18 cellular contexts compared by ENCODE assay signal in genomic region chr14:54475187-54475881, GRCh38. TPM values are rescaled to one million over a fixed set of nuclear protein-coding genes. Genes with fewer than 3 reads are reported as not detected.
A peak's percentile ranks its signal among the peaks of the same experiment; 100 is the strongest.
DNase-seq lines count a peak whose midpoint lies in the region; ATAC-seq, FAIRE-seq and TF ChIP-seq lines count a peak whose summit lies in the region.
"Had no signal": no experiment of that assay in that cellular context is flagged by ENCODE, and none has a peak within 500 bp of the region (broad histone marks: within the 10 kb centered on the region; RNA-seq: fewer than 3 reads in every experiment).

No MANE protein-coding gene starts in this region.

- H3K27ac Mint-ChIP-seq in CD4-positive, alpha-beta T cell: peak overlapping the region; percentile 7
- peak overlapping the region; percentile 58 for H3K27ac Mint-ChIP-seq in HFFc6
- H3K27ac Mint-ChIP-seq: activated naive CD8-positive, alpha-beta T cell; B cell had no signal

- H3K4me3 ChIP-seq in choroid plexus epithelial cell (ENCODE audit: low read depth, low read length): no peak overlapping the region
- H3K4me3 ChIP-seq: esophagus squamous epithelium, spleen had no signal

- no peaks in the 10 kb centered on the region for H3K9me3 Mint-ChIP-seq in CD4-positive, alpha-beta T cell
- no peaks in the 10 kb centered on the region for H3K9me3 Mint-ChIP-seq in HFFc6

- no peaks in the 10 kb centered on the region for H3K27me3 ChIP-seq in CD4-positive, alpha-beta T cell (ENCODE audit: control insufficient read depth, insufficient read depth, low read length)
- H3K27me3 ChIP-seq: esophagus squamous epithelium, spleen had no signal

- intact Hi-C loops in CD4-positive, alpha-beta T cell (cut with DNase I, micrococcal nuclease): no loop called here

- FAIRE-seq in GM19239 (lab: Jason Lieb, UNC): no peak

- peaks cover 89% of the 10 kb centered on the region for H3K36me3 Mint-ChIP-seq in CD4-positive, alpha-beta T cell (ENCODE audit: low read depth)
- H3K36me3 Mint-ChIP-seq in HFFc6 (ENCODE audit: low read depth): peaks cover 46% of the 10 kb centered on the region

- H3K9me3 ChIP-seq in CD4-positive, alpha-beta T cell (ENCODE audit: control insufficient read depth, low read length): no peaks in the 10 kb centered on the region
- H3K9me3 ChIP-seq: esophagus squamous epithelium, spleen had no signal

- no peaks in the 10 kb centered on the region for H3K27me3 Mint-ChIP-seq in CD4-positive, alpha-beta T cell
- H3K27me3 Mint-ChIP-seq in HFFc6 (ENCODE audit: insufficient read depth): no peaks in the 10 kb centered on the region; the same call in 1 of the 2 replicates
- H3K27me3 Mint-ChIP-seq: activated naive CD8-positive, alpha-beta T cell; B cell; naive thymus-derived CD4-positive, alpha-beta T cell had no signal

- CTCF ChIA-PET in CD4-positive, alpha-beta T cell (lab: Charles Lee): no interaction called here

- H3K4me3 Mint-ChIP-seq in CD4-positive, alpha-beta T cell: no peak overlapping the region
- H3K4me3 Mint-ChIP-seq in HFFc6: no peak overlapping the region
- H3K4me3 Mint-ChIP-seq: activated naive CD8-positive, alpha-beta T cell; B cell; naive thymus-derived CD4-positive, alpha-beta T cell had no signal

- TF ChIP-seq CTCF in CD4-positive, alpha-beta T cell (IDR thresholded peaks at IDR 0.05): no peak
- TF ChIP-seq CTCF in HFFc6 (IDR thresholded peaks at IDR 0.05): no peak
- no peak for TF ChIP-seq CTCF in choroid plexus epithelial cell (conservative IDR thresholded peaks at IDR 0.05; ENCODE audit: low read depth, low read length)
- TF ChIP-seq CTCF in omental fat pad (IDR thresholded peaks at IDR 0.05): no peak

- POLR2A ChIA-PET in CD4-positive, alpha-beta T cell (lab: Charles Lee): no interaction called here

- no peak for ATAC-seq in CD4-positive, alpha-beta T cell (ENCODE audit: poor library complexity)
- ATAC-seq in omental fat pad (ENCODE audit: low FRiP score): peak; percentile 67
- ATAC-seq: naive thymus-derived CD4-positive, alpha-beta T cell had no signal

- H3K27ac ChIP-seq in CD4-positive, alpha-beta T cell (ENCODE audit: low read depth, low read length): no peak overlapping the region
- H3K27ac ChIP-seq: esophagus squamous epithelium, spleen had no signal

- no peaks in the 10 kb centered on the region for H3K4me1 Mint-ChIP-seq in CD4-positive, alpha-beta T cell (ENCODE audit: low read depth)
- peaks cover 7% of the 10 kb centered on the region for H3K4me1 Mint-ChIP-seq in HFFc6 (ENCODE audit: low read depth)
- H3K4me1 Mint-ChIP-seq: naive thymus-derived CD4-positive, alpha-beta T cell had no signal

- no peak for DNase-seq in CD4-positive, alpha-beta T cell
- DNase-seq in HFFc6 (no peak), choroid plexus epithelial cell (ENCODE audit: low read depth) (peak; percentile 57), omental fat pad (ENCODE audit: low spot score) (no peak), DMS153 treated with DMSO at 0.1 percent for 48 hours (lab: John Stamatoyannopoulos, UW; ENCODE audit: unreplicated experiment) (no peak), GM19239 (ENCODE audit: insufficient read length, low spot score) (no peak), foreskin melanocyte (no peak)
- DNase-seq in central memory CD4-positive, alpha-beta T cell: no peak
- DNase-seq: activated CD4-positive, alpha-beta T cell treated with anti-CD3 and anti-CD28 coated beads, Interleukin-2, amount 50 U/mL, for 48 hours; activated T-cell treated with anti-CD3 and anti-CD28 coated beads, Interleukin-2, amount 50 U/mL, for 48 hours; effector CD4-positive, alpha-beta T cell; esophagus squamous epithelium; kidney; naive thymus-derived CD4-positive, alpha-beta T cell; NCI-H2081; spleen had no signal

RNA-seq across cellular contexts. Expression of gene GMFB, which starts 13.4 kb away (rescaled TPM):
- 10 to 100 TPM; 39.5 to 43.5 TPM for total RNA-seq in CD4-positive, alpha-beta T cell
- total RNA-seq in HFFc6 (2021; fragmentation: NEBNext Ultra II Directional; extraction: Animal tissue kit (Norgen Biotek cat#: 25700)): 10 to 100 TPM; 70.9 to 98.7 (median 77.1) TPM
- 10 to 100 TPM; 44.0 to 92.7 (median 86.7) TPM for total RNA-seq in omental fat pad

RNA-seq across cellular contexts. Expression of gene CNIH1, which starts 34.2 kb away (rescaled TPM):
- 10 to 100 TPM; 55.9 TPM for total RNA-seq in CD4-positive, alpha-beta T cell
- total RNA-seq in HFFc6 (2021; fragmentation: NEBNext Ultra II Directional; extraction: Animal tissue kit (Norgen Biotek cat#: 25700)): 100 to 1,000 TPM; 158 to 212 (median 194) TPM
- 100 to 1,000 TPM; 101 to 233 (median 212) TPM for total RNA-seq in omental fat pad

RNA-seq across cellular contexts. Expression of gene CGRRF1, which starts 34.4 kb away (rescaled TPM):
- total RNA-seq in CD4-positive, alpha-beta T cell: 10 to 100 TPM; 34.5 to 42.8 TPM
- 10 to 100 TPM; 11.3 to 13.1 (median 12.1) TPM for total RNA-seq in HFFc6 (2021; fragmentation: NEBNext Ultra II Directional; extraction: Animal tissue kit (Norgen Biotek cat#: 25700))
- 10 to 100 TPM; 18.0 to 21.8 (median 18.9) TPM for total RNA-seq in omental fat pad
